ENCODE assay signal across 8 cellular contexts in genomic region chr2:230814616-230815015, GRCh38. TPM values are rescaled to one million over a fixed set of nuclear protein-coding genes. Genes with fewer than 3 reads are reported as not detected.
DNase-seq lines count a peak whose midpoint lies in the region; TF ChIP-seq lines count a peak whose summit lies in the region.

No MANE protein-coding gene starts in this region.

- H3K27ac ChIP-seq in AG04450 (ENCODE audit: low read depth, low read length) (no peak overlapping the region), RWPE1 (no peak overlapping the region), dorsolateral prefrontal cortex (no peak overlapping the region)
- H3K27ac ChIP-seq in effector memory CD4-positive, alpha-beta T cell (ENCODE audit: insufficient read depth, low read length, poor library complexity, severe bottlenecking) = no peak overlapping the region

- CTCF ChIA-PET in AG04450 (lab: Charles Lee) (interaction anchor here (0.7 to 3.4 kb wide), 4 partner anchors 9 to 100 kb away, joined by 4 to 14 read pairs (median 10); no protein-coding TSS in a partner anchor), RWPE1 (lab: Yijun Ruan, JAX) (interaction anchor here (0.6 to 1.2 kb wide), 2 partner anchors 10 to 81 kb away, joined by 5 to 6 read pairs; no protein-coding TSS in a partner anchor)

- H3K27me3 ChIP-seq in AG04450 (ENCODE audit: control insufficient read depth, insufficient read depth, low read length) (no peaks in the 10 kb centered on the region), dorsolateral prefrontal cortex (no peaks in the 10 kb centered on the region)
- no peaks in the 10 kb centered on the region for H3K27me3 ChIP-seq in effector memory CD4-positive, alpha-beta T cell (replicated peaks; ENCODE audit: control insufficient read depth, insufficient read depth, low read length, poor library complexity, severe bottlenecking)

- POLR2A ChIA-PET in AG04450 (lab: Yijun Ruan, JAX) = no interaction called here
- POLR2A ChIA-PET in RWPE1 (lab: Yijun Ruan, JAX; ENCODE audit: low non-redundant PET) = no interaction called here

- intact Hi-C loops in dorsolateral prefrontal cortex (cut with DNase I) = no loop called here

- H3K36me3 ChIP-seq in effector memory CD4-positive, alpha-beta T cell (ENCODE audit: control insufficient read depth, insufficient read depth, low read length) = peaks cover 61% of the 10 kb centered on the region

- H3K4me3 ChIP-seq in AG04450 (ENCODE audit: low read depth, low read length) (no peak overlapping the region), fibroblast of villous mesenchyme (ENCODE audit: low read depth, low read length) (no peak overlapping the region), dorsolateral prefrontal cortex (no peak overlapping the region)
- no peak overlapping the region for H3K4me3 ChIP-seq in effector memory CD4-positive, alpha-beta T cell (ENCODE audit: insufficient read depth, low read depth, low read length, poor library complexity, severe bottlenecking)

- no peaks in the 10 kb centered on the region for H3K4me1 ChIP-seq in effector memory CD4-positive, alpha-beta T cell (ENCODE audit: control insufficient read depth, insufficient read depth, low read length, poor library complexity, severe bottlenecking)

- DNase-seq in AG04450 (ENCODE audit: low read depth, low spot score) (peak; percentile 15), RWPE1 (ENCODE audit: low spot score) (no peak), fibroblast of villous mesenchyme (ENCODE audit: low read depth) (peak; percentile 59), DMS153 treated with DMSO at 0.1 percent for 48 hours (lab: John Stamatoyannopoulos, UW; ENCODE audit: unreplicated experiment) (no peak), NCI-H187 (lab: John Stamatoyannopoulos, UW) (no peak), dorsolateral prefrontal cortex (no peak)
- no peak for DNase-seq in effector memory CD4-positive, alpha-beta T cell

- TF ChIP-seq CTCF in AG04450 (IDR thresholded peaks at IDR 0.05; ENCODE audit: low read depth, low read length) (peak; percentile 70), GM12872 (IDR thresholded peaks at IDR 0.05; ENCODE audit: insufficient read depth, low read depth, low read length) (peak; percentile 48; the same call in 2 of the 3 replicates), RWPE1 (conservative IDR thresholded peaks at IDR 0.05; ENCODE audit: low read depth) (peak; percentile 35), fibroblast of villous mesenchyme (IDR thresholded peaks at IDR 0.05; ENCODE audit: insufficient read depth, low read depth, low read length) (peak; percentile 64), dorsolateral prefrontal cortex (IDR thresholded peaks at IDR 0.05 in 54 of 56, conservative IDR thresholded peaks at IDR 0.05 in 2 of 56; ENCODE audit: low read depth in 1 of 56, partially characterized antibody in 56 of 56) (peak in 16 of 56 donors; percentile 6 to 40 (median 22))

- no peaks in the 10 kb centered on the region for H3K9me3 ChIP-seq in AG04450 (ENCODE audit: control insufficient read depth, insufficient read depth, low read length)
- no peaks in the 10 kb centered on the region for H3K9me3 ChIP-seq in effector memory CD4-positive, alpha-beta T cell (ENCODE audit: control insufficient read depth, low read length)

RNA-seq across cellular contexts. Expression of gene ITM2C, which starts 50.1 kb away (rescaled TPM):
- 371 and 551 TPM in 2 replicates for polyA plus RNA-seq in AG04450 (2011; rRNA removed)
- polyA minus RNA-seq in AG04450 (2011; rRNA and poly(A)+ RNA removed) = 169 and 246 TPM in 2 replicates
- total RNA-seq in fibroblast of villous mesenchyme (37.1 and 58.6 TPM in 2 replicates), dorsolateral prefrontal cortex (1,000 to 10,000 TPM in 1 of 120 experiments, 100 to 1,000 TPM in 119; 391 to 1,107 (median 596) TPM)

Comparison
In these comparisons a context has a peak if more than half of its experiments do, and no peak if none do; other contexts are left out.
1. DNase-seq: peak in AG04450 (single experiment) and fibroblast of villous mesenchyme (single experiment); none in RWPE1 (single experiment), DMS153 treated with DMSO at 0.1 percent for 48 hours (single experiment), NCI-H187 (0 of 2), effector memory CD4-positive, alpha-beta T cell (0 of 3) and dorsolateral prefrontal cortex (0 of 10).